In genomic region chr1:25031966-25032667, GRCh38 we compare ENCODE assay signal across 9 cellular contexts.
DNase-seq lines count a peak whose midpoint lies in the region; ATAC-seq and TF ChIP-seq lines count a peak whose summit lies in the region.
"Had no signal": no experiment of that assay in that cellular context is flagged by ENCODE, and none has a peak within 500 bp of the region (broad histone marks: within the 10 kb centered on the region; RNA-seq: fewer than 3 reads in every experiment).

No MANE protein-coding gene starts in this region.

- DNase-seq in NCI-H2029 (lab: John Stamatoyannopoulos, UW) (peak; percentile 92), lower lobe of right lung (peak; percentile 83), tibial artery (no peak), PC-9 (no peak), occipital lobe (lab: John Stamatoyannopoulos, UW) (no peak)
- peak; percentile 57 for DNase-seq in activated T-cell treated with anti-CD3 and anti-CD28 coated beads, Interleukin-2, amount 50 U/mL, for 4 hours

- H2AFZ ChIP-seq in PC-9: no peak overlapping the region

- CTCF ChIA-PET in PC-9 (lab: Charles Lee): no interaction called here

- no peak overlapping the region for H3K4me2 ChIP-seq in PC-9

- peaks cover 57% of the 10 kb centered on the region for H3K4me1 ChIP-seq in lower lobe of right lung
- no peaks in the 10 kb centered on the region for H3K4me1 ChIP-seq in tibial artery
- no peaks in the 10 kb centered on the region for H3K4me1 ChIP-seq in PC-9 (replicated peaks; ENCODE audit: insufficient read depth)

- no peaks in the 10 kb centered on the region for H3K9me3 Mint-ChIP-seq in activated T-cell treated with anti-CD3 and anti-CD28 coated beads, Interleukin-2, amount 50 U/mL, for 4 hours
- H3K9me3 Mint-ChIP-seq: nephron had no signal

- H3K9me3 ChIP-seq in lower lobe of right lung: no peaks in the 10 kb centered on the region
- no peaks in the 10 kb centered on the region for H3K9me3 ChIP-seq in tibial artery
- H3K9me3 ChIP-seq in PC-9 (ENCODE audit: insufficient read depth, low read depth): no peaks in the 10 kb centered on the region

- H3F3A ChIP-seq in PC-9 (ENCODE audit: insufficient read depth, low read depth): no peaks in the 10 kb centered on the region

- TF ChIP-seq CTCF in GM12872 (IDR thresholded peaks at IDR 0.05; ENCODE audit: insufficient read depth, low read depth, low read length): peak; percentile 13; the same call in 1 of the 3 replicates
- no peak for TF ChIP-seq CTCF in lower lobe of right lung (IDR thresholded peaks at IDR 0.05)
- TF ChIP-seq CTCF in tibial artery (IDR thresholded peaks at IDR 0.05): no peak
- TF ChIP-seq CTCF in PC-9 (conservative IDR thresholded peaks at IDR 0.05): no peak

- no peaks in the 10 kb centered on the region for H3K27me3 ChIP-seq in lower lobe of right lung (ENCODE audit: low read depth)
- peaks cover 0 to 41% of the 10 kb centered on the region in 2 donors for H3K27me3 ChIP-seq in tibial artery
- H3K27me3 ChIP-seq in PC-9 (ENCODE audit: insufficient read depth, low read depth): no peaks in the 10 kb centered on the region

- BruUV-seq in PC-9 (replicated peaks; lab: Mats Ljungman, UMichigan): no TSS peak

- H3K36me3 Mint-ChIP-seq in activated T-cell treated with anti-CD3 and anti-CD28 coated beads, Interleukin-2, amount 50 U/mL, for 4 hours (ENCODE audit: insufficient read depth): no peaks in the 10 kb centered on the region

- H3K27ac ChIP-seq in lower lobe of right lung (no peak overlapping the region), tibial artery (no peak overlapping the region), PC-9 (no peak overlapping the region)

- peak; percentile 36 for ATAC-seq in GM21529 (IDR thresholded peaks at IDR 0.05; ENCODE audit: unreplicated experiment)
- ATAC-seq in activated T-cell treated with anti-CD3 and anti-CD28 coated beads, Interleukin-2, amount 50 U/mL, for 4 hours: peak; percentile 13 to 21
- ATAC-seq in lower lobe of right lung: peak; percentile 68 to 85

- no peaks in the 10 kb centered on the region for H4K20me1 ChIP-seq in PC-9 (ENCODE audit: insufficient read depth)

- H3K36me3 ChIP-seq in lower lobe of right lung (no peaks in the 10 kb centered on the region), tibial artery (no peaks in the 10 kb centered on the region), PC-9 (ENCODE audit: low read depth) (no peaks in the 10 kb centered on the region)

- intact Hi-C loops in lower lobe of right lung (cut with DNase I): no loop called here
- intact Hi-C loops in tibial artery (cut with DNase I; ENCODE audit: low total_unique reads): loop anchor here (10.0 kb wide), 1 partner anchor 177 kb away; no protein-coding TSS in a partner anchor
- intact Hi-C loops in PC-9 (cut with micrococcal nuclease; ENCODE audit: unreplicated experiment): no loop called here

- H3K9me2 ChIP-seq in PC-9 (ENCODE audit: insufficient read depth): no peaks in the 10 kb centered on the region

- H3K4me3 Mint-ChIP-seq in activated T-cell treated with anti-CD3 and anti-CD28 coated beads, Interleukin-2, amount 50 U/mL, for 4 hours: peak overlapping the region; percentile 76
- H3K4me3 Mint-ChIP-seq: nephron had no signal

- H3K4me3 ChIP-seq in lower lobe of right lung (no peak overlapping the region), tibial artery (no peak overlapping the region), PC-9 (no peak overlapping the region)

- no peaks in the 10 kb centered on the region for H3K79me2 ChIP-seq in PC-9 (ENCODE audit: low read depth)

- POLR2A ChIA-PET in PC-9 (lab: Charles Lee; ENCODE audit: unreplicated experiment): no interaction called here

- no peaks in the 10 kb centered on the region for H3K27me3 Mint-ChIP-seq in activated T-cell treated with anti-CD3 and anti-CD28 coated beads, Interleukin-2, amount 50 U/mL, for 4 hours (ENCODE audit: low read depth)

- peaks cover 76% of the 10 kb centered on the region for H3K4me1 Mint-ChIP-seq in activated T-cell treated with anti-CD3 and anti-CD28 coated beads, Interleukin-2, amount 50 U/mL, for 4 hours (ENCODE audit: low read depth)

Comparison
In these comparisons a context has a peak if more than half of its experiments do, and no peak if none do; other contexts are left out.
1. ATAC-seq: peak in every context shown above with its lines; median percentile 76 in lower lobe of right lung; 36 in GM21529; 17 in activated T-cell treated with anti-CD3 and anti-CD28 coated beads, Interleukin-2, amount 50 U/mL, for 4 hours.
2. DNase-seq: peak in NCI-H2029 (single experiment), activated T-cell treated with anti-CD3 and anti-CD28 coated beads, Interleukin-2, amount 50 U/mL, for 4 hours (single experiment) and lower lobe of right lung (single experiment); none in tibial artery (0 of 2), PC-9 (0 of 2) and occipital lobe (single experiment).